In genomic region chr2:20557226-20557625, GRCh38 we compare ENCODE assay signal across 23 cellular contexts.
"Had no signal": no experiment of that assay in that cellular context is flagged by ENCODE, and none has a peak within 500 bp of the region (broad histone marks: within the 10 kb centered on the region; RNA-seq: fewer than 3 reads in every experiment).

No MANE protein-coding gene starts in this region.

- H3K9me3 ChIP-seq: SK-N-SH had no signal

- ATAC-seq: HepG2, Panc1, PC-3, T-cell had no signal

- H3K4me1 Mint-ChIP-seq: T-cell had no signal

- H3K9ac ChIP-seq: KMS-11, SK-N-SH had no signal

- H3K4me2 ChIP-seq: KMS-11, SK-N-SH had no signal

- H3K36me3 Mint-ChIP-seq: T-cell had no signal

- H3K9me3 Mint-ChIP-seq: T-cell had no signal

- DNase-seq: IMR-90, Kasumi-1, MM.1S, NCI-H1105, NCI-H1417, NCI-H1436 treated with DMSO at 0.1 percent for 48 hours, NCI-H1694, NCI-H187 treated with DMSO at 0.1 percent for 48 hours, NCI-H2029 treated with DMSO at 0.1 percent for 48 hours, NCI-H2171 treated with DMSO at 0.1 percent for 48 hours, NCI-H345, NCI-H446 treated with DMSO at 0.1 percent for 48 hours, NCI-H510A treated with DMSO at 0.1 percent for 48 hours, NCI-H526, PC-3, SHP77, SK-N-SH, SW 1271, T-cell had no signal

- H3K4me3 Mint-ChIP-seq: T-cell had no signal

- H3K27ac Mint-ChIP-seq: T-cell had no signal

- H3K27ac ChIP-seq: KMS-11, RWPE1 had no signal
